ENCODE assay signal across 21 cellular contexts in genomic region chr3:156351783-156352182, GRCh38.
DNase-seq lines count a peak whose midpoint lies in the region; ATAC-seq and TF ChIP-seq lines count a peak whose summit lies in the region.
"Had no signal": no experiment of that assay in that cellular context is flagged by ENCODE, and none has a peak within 500 bp of the region (broad histone marks: within the 10 kb centered on the region; RNA-seq: fewer than 3 reads in every experiment).

No MANE protein-coding gene starts in this region.

- no peaks in the 10 kb centered on the region for H3K9me3 ChIP-seq in upper lobe of right lung

- no peaks in the 10 kb centered on the region for H3F3A ChIP-seq in GM23338 (replicated peaks; ENCODE audit: low read depth)

- H3K4me3 ChIP-seq in GM23338 (no peak overlapping the region), upper lobe of right lung (no peak overlapping the region)

- H3K4me1 ChIP-seq in GM23338 (ENCODE audit: insufficient read depth) (peaks cover 16% of the 10 kb centered on the region), upper lobe of right lung (peaks cover 6% of the 10 kb centered on the region)

- peaks cover 16% of the 10 kb centered on the region for H3K4me1 Mint-ChIP-seq in GM23338
- H3K4me1 Mint-ChIP-seq in natural killer cell treated with Interleukin-12 subunit alpha and Interleukin-12 subunit beta and Interleukin-15 and Interleukin-18, amount 100 ng/mL, for 72 hours (ENCODE audit: low read depth in 2 of 2): no peaks in the 10 kb centered on the region
- H3K4me1 Mint-ChIP-seq in stimulated activated naive B cell treated with anti-CD40 and anti-IgM and Interleukin-4, amounts not matched to agents 10 μg/mL and 1 μg/mL and 100 μg/mL, for 72 hours: no peaks in the 10 kb centered on the region
- H3K4me1 Mint-ChIP-seq: B cell; CD8-positive, alpha-beta memory T cell had no signal

- intact Hi-C loops in upper lobe of right lung (cut with DNase I): no loop called here

- no peaks in the 10 kb centered on the region for H4K20me1 ChIP-seq in GM23338 (replicated peaks; ENCODE audit: insufficient read depth)

- H3K79me2 ChIP-seq in GM23338 (replicated peaks; ENCODE audit: insufficient read depth): no peaks in the 10 kb centered on the region

- no peaks in the 10 kb centered on the region for H3K27me3 Mint-ChIP-seq in GM23338 (ENCODE audit: insufficient read depth, low read depth, poor library complexity)
- H3K27me3 Mint-ChIP-seq in natural killer cell treated with Interleukin-12 subunit alpha and Interleukin-12 subunit beta and Interleukin-15 and Interleukin-18, amount 100 ng/mL, for 72 hours: peaks cover 2 to 13% of the 10 kb centered on the region in 2 donors
- H3K27me3 Mint-ChIP-seq in stimulated activated naive B cell treated with anti-CD40 and anti-IgM and Interleukin-4, amounts not matched to agents 10 μg/mL and 1 μg/mL and 100 μg/mL, for 72 hours: peaks cover 5% of the 10 kb centered on the region in 2 donors
- H3K27me3 Mint-ChIP-seq: IgD-negative memory B cell had no signal

- no peak for ATAC-seq in GM23338
- peak; percentile 21 to 63 for ATAC-seq in natural killer cell treated with Interleukin-12 subunit alpha and Interleukin-12 subunit beta and Interleukin-15 and Interleukin-18, amount 100 ng/mL, for 72 hours
- no peak for ATAC-seq in stimulated activated naive B cell treated with anti-CD40 and anti-IgM and Interleukin-4, amounts not matched to agents 10 μg/mL and 1 μg/mL and 100 μg/mL, for 72 hours (replicated peaks)
- ATAC-seq in upper lobe of right lung: peak; percentile 30
- ATAC-seq in GM19324 (IDR thresholded peaks at IDR 0.05; ENCODE audit: low FRiP score, unreplicated experiment): no peak
- ATAC-seq: HCT116, HepG2 had no signal

- H3K36me3 ChIP-seq in GM23338 (ENCODE audit: insufficient read depth) (no peaks in the 10 kb centered on the region), upper lobe of right lung (no peaks in the 10 kb centered on the region)

- H3K27me3 ChIP-seq in GM23338 (ENCODE audit: insufficient read depth) (no peaks in the 10 kb centered on the region), upper lobe of right lung (no peaks in the 10 kb centered on the region)

- no peak overlapping the region for H3K4me2 ChIP-seq in GM23338

- H3K4me3 Mint-ChIP-seq in GM23338: no peak overlapping the region
- H3K4me3 Mint-ChIP-seq in natural killer cell treated with Interleukin-12 subunit alpha and Interleukin-12 subunit beta and Interleukin-15 and Interleukin-18, amount 100 ng/mL, for 72 hours: no peak overlapping the region
- H3K4me3 Mint-ChIP-seq in stimulated activated naive B cell treated with anti-CD40 and anti-IgM and Interleukin-4, amounts not matched to agents 10 μg/mL and 1 μg/mL and 100 μg/mL, for 72 hours: no peak overlapping the region
- H3K4me3 Mint-ChIP-seq: B cell; CD4-positive, CD25-positive, alpha-beta regulatory T cell; CD8-positive, alpha-beta memory T cell; HFFc6; IgD-negative memory B cell had no signal

- no peaks in the 10 kb centered on the region for H3K9me3 Mint-ChIP-seq in GM23338
- no peaks in the 10 kb centered on the region for H3K9me3 Mint-ChIP-seq in natural killer cell treated with Interleukin-12 subunit alpha and Interleukin-12 subunit beta and Interleukin-15 and Interleukin-18, amount 100 ng/mL, for 72 hours
- H3K9me3 Mint-ChIP-seq in stimulated activated naive B cell treated with anti-CD40 and anti-IgM and Interleukin-4, amounts not matched to agents 10 μg/mL and 1 μg/mL and 100 μg/mL, for 72 hours: no peaks in the 10 kb centered on the region
- H3K9me3 Mint-ChIP-seq: CD4-positive, CD25-positive, alpha-beta regulatory T cell; CD8-positive, alpha-beta memory T cell; HFFc6 had no signal

- H3K27ac ChIP-seq in GM23338 (ENCODE audit: low read depth) (no peak overlapping the region), upper lobe of right lung (no peak overlapping the region)

- H3K36me3 Mint-ChIP-seq in GM23338 (ENCODE audit: low read depth): no peaks in the 10 kb centered on the region
- no peaks in the 10 kb centered on the region for H3K36me3 Mint-ChIP-seq in natural killer cell treated with Interleukin-12 subunit alpha and Interleukin-12 subunit beta and Interleukin-15 and Interleukin-18, amount 100 ng/mL, for 72 hours
- no peaks in the 10 kb centered on the region for H3K36me3 Mint-ChIP-seq in stimulated activated naive B cell treated with anti-CD40 and anti-IgM and Interleukin-4, amounts not matched to agents 10 μg/mL and 1 μg/mL and 100 μg/mL, for 72 hours
- H3K36me3 Mint-ChIP-seq: CD4-positive, CD25-positive, alpha-beta regulatory T cell; CD8-positive, alpha-beta memory T cell; IgD-negative memory B cell had no signal

- DNase-seq in GM23338 (ENCODE audit: low spot score) (no peak), upper lobe of right lung (no peak), HCEC 1CT (no peak), SW 1271 (lab: John Stamatoyannopoulos, UW) (no peak)
- no peak for DNase-seq in natural killer cell treated with Interleukin-12 subunit alpha and Interleukin-12 subunit beta and Interleukin-15 and Interleukin-18, amount 100 ng/mL, for 72 hours (ENCODE audit: low spot score)
- DNase-seq in stimulated activated naive B cell treated with anti-CD40 and anti-IgM and Interleukin-4, amounts not matched to agents 10 μg/mL and 1 μg/mL and 100 μg/mL, for 72 hours: no peak
- DNase-seq: C1 segment of cervical spinal cord; CD4-positive, CD25-positive, alpha-beta regulatory T cell; CD8-positive, alpha-beta memory T cell; COR-L47; DMS 273 treated with DMSO at 0.1 percent for 48 hours; DMS53; DND-41; EL; HFFc6; KBM-7 had no signal

- no peak for TF ChIP-seq CTCF in GM23338 (conservative IDR thresholded peaks at IDR 0.05; ENCODE audit: low read depth in 2 of 2)
- no peak for TF ChIP-seq CTCF in upper lobe of right lung (IDR thresholded peaks at IDR 0.05)

- H2AFZ ChIP-seq in GM23338: 0 out of 2 replicates have a peak overlapping the region, but pooled peaks have one; percentile 32

- no peaks in the 10 kb centered on the region for H3K9me2 ChIP-seq in GM23338 (ENCODE audit: insufficient read depth)

- no peak overlapping the region for H3K27ac Mint-ChIP-seq in GM23338
- no peak overlapping the region for H3K27ac Mint-ChIP-seq in natural killer cell treated with Interleukin-12 subunit alpha and Interleukin-12 subunit beta and Interleukin-15 and Interleukin-18, amount 100 ng/mL, for 72 hours
- peak overlapping the region; percentile 15 for H3K27ac Mint-ChIP-seq in stimulated activated naive B cell treated with anti-CD40 and anti-IgM and Interleukin-4, amounts not matched to agents 10 μg/mL and 1 μg/mL and 100 μg/mL, for 72 hours
- H3K27ac Mint-ChIP-seq: B cell; CD4-positive, CD25-positive, alpha-beta regulatory T cell; CD8-positive, alpha-beta memory T cell; HFFc6 had no signal

TF ChIP-seq in GM23338, 12 proteins besides CTCF, POLR2A, EP300 and RAD21 (continues in another document):
- TF ChIP-seq REST (IDR thresholded peaks at IDR 0.05; ENCODE audit: unreplicated experiment) (no peak), CREB1 (CRISPR knock-in tag; IDR thresholded peaks at IDR 0.05; ENCODE audit: low read depth) (no peak), ETS1 (IDR thresholded peaks at IDR 0.05) (no peak), EZH2 (IDR thresholded peaks at IDR 0.05; ENCODE audit: low read depth, unreplicated experiment) (no peak), JUNB (IDR thresholded peaks at IDR 0.05; ENCODE audit: unreplicated experiment) (no peak), ZNF114 (CRISPR knock-in tag; IDR thresholded peaks at IDR 0.05) (no peak), NANOG (IDR thresholded peaks at IDR 0.05; ENCODE audit: borderline replicate concordance) (no peak), STAT1 (IDR thresholded peaks at IDR 0.05; ENCODE audit: unreplicated experiment) (no peak), POLR2AphosphoS5 (IDR thresholded peaks at IDR 0.05; ENCODE audit: low read depth) (no peak)

Comparison
In these comparisons a context has a peak if more than half of its experiments do, and no peak if none do; other contexts are left out.
1. ATAC-seq: peak in natural killer cell treated with Interleukin-12 subunit alpha and Interleukin-12 subunit beta and Interleukin-15 and Interleukin-18, amount 100 ng/mL, for 72 hours (2 of 2) and upper lobe of right lung (single experiment); none in GM23338 (single experiment), stimulated activated naive B cell treated with anti-CD40 and anti-IgM and Interleukin-4, amounts not matched to agents 10 μg/mL and 1 μg/mL and 100 μg/mL, for 72 hours (0 of 2) and GM19324 (single experiment).